Comparison of ENCODE assay signal across 8 cellular contexts in genomic region chr14:100236271-100236818, GRCh38. TPM values are rescaled to one million over a fixed set of nuclear protein-coding genes. Genes with fewer than 3 reads are reported as not detected.
A peak's percentile ranks its signal among the peaks of the same experiment; 100 is the strongest.
DNase-seq lines count a peak whose midpoint lies in the region; ATAC-seq and TF ChIP-seq lines count a peak whose summit lies in the region.
"Not testable (repeated sequence)": the region's sequence is repeated elsewhere in the genome, so short reads cannot be mapped to it uniquely, and the experiment has no call there.

No MANE protein-coding gene starts in this region.

- TF ChIP-seq RAD21 in neural cell (conservative IDR thresholded peaks at IDR 0.05) = not testable (repeated sequence)

- not testable (repeated sequence) for H3K27me3 ChIP-seq in CD8-positive, alpha-beta memory T cell (ENCODE audit: insufficient read depth, low read length, poor library complexity, severe bottlenecking); duodenal mucosa (ENCODE audit: control insufficient read depth in 1 of 2, insufficient read depth in 2 of 2, low read length in 2 of 2); left ventricle myocardium inferior (ENCODE audit: low read depth); neural cell (ENCODE audit: insufficient read depth, low read depth, low read length); thymus (ENCODE audit: control insufficient read depth, insufficient read depth)

- peaks cover 44% of the 10 kb centered on the region for H3K4me1 ChIP-seq in CD8-positive, alpha-beta memory T cell (ENCODE audit: insufficient read depth, low read length)
- H3K4me1 ChIP-seq in duodenal mucosa (ENCODE audit: control insufficient read depth in 1 of 2, insufficient read depth in 2 of 2, low read length in 2 of 2) (peaks cover 23 to 32% of the 10 kb centered on the region in 2 donors), left ventricle myocardium inferior (peaks cover 52% of the 10 kb centered on the region)
- not testable (repeated sequence) for H3K4me1 ChIP-seq in thymus (ENCODE audit: control insufficient read depth, insufficient read depth, low read length)

- H3K36me3 Mint-ChIP-seq in CD8-positive, alpha-beta memory T cell = peaks cover 0 to 31% (median 2%) of the 10 kb centered on the region in 3 donors
- H3K36me3 Mint-ChIP-seq in IgD-negative memory B cell, T-cell: not testable (repeated sequence)
- H3K36me3 Mint-ChIP-seq in activated T-helper 2 cell treated with anti-CD3 and anti-CD28 coated beads, Interferon-gamma antibody, Interleukin-2, Interleukin-4, amounts not matched to agents 10 μg/mL and 5 μg/mL and 100 μg/mL, durations not matched to agents 14 hours and 24 hours and 36 hours (ENCODE audit: low read depth) = peaks cover 48% of the 10 kb centered on the region

- POLR2A ChIA-PET in CD8-positive, alpha-beta memory T cell (lab: Charles Lee) = interaction anchor here (0.6 to 1.2 kb wide), 6 partner anchors 10 to 134 kb away, joined by 3 to 7 read pairs (median 3); no protein-coding TSS in a partner anchor
- POLR2A ChIA-PET in T-cell (lab: Charles Lee) = interaction anchor here (0.5 to 1.5 kb wide), 9 partner anchors 12 to 200 kb away, joined by 3 to 10 read pairs (median 5); no protein-coding TSS in a partner anchor

- peak overlapping the region; percentile 92 for H3K4me2 ChIP-seq in neural cell (ENCODE audit: low read length)

- H3K27me3 Mint-ChIP-seq in CD8-positive, alpha-beta memory T cell; IgD-negative memory B cell; T-cell; activated T-helper 2 cell treated with anti-CD3 and anti-CD28 coated beads, Interferon-gamma antibody, Interleukin-2, Interleukin-4, amounts not matched to agents 10 μg/mL and 5 μg/mL and 100 μg/mL, durations not matched to agents 14 hours and 24 hours and 36 hours (ENCODE audit: low read depth): not testable (repeated sequence)

- not testable (repeated sequence) for H3K27ac ChIP-seq in CD8-positive, alpha-beta memory T cell (ENCODE audit: low read depth, low read length); duodenal mucosa (ENCODE audit: low read depth, low read length); neural cell (ENCODE audit: low read length); thymus (ENCODE audit: low read depth)
- H3K27ac ChIP-seq in left ventricle myocardium inferior (replicated peaks) = peak overlapping the region; percentile 9

- CTCF ChIA-PET in CD8-positive, alpha-beta memory T cell (lab: Charles Lee) = interaction anchor here (0.7 to 4.5 kb wide), 7 partner anchors 9 to 43 kb away, joined by 3 to 37 read pairs (median 3); no protein-coding TSS in a partner anchor
- CTCF ChIA-PET in T-cell (lab: Charles Lee) = interaction anchor here in 1 of 2 donors (0.6 to 3.0 kb wide), 9 partner anchors 10 to 146 kb away, joined by 3 to 14 read pairs (median 4); no protein-coding TSS in a partner anchor

- DNase-seq in CD8-positive, alpha-beta memory T cell; T-cell; activated T-helper 2 cell treated with anti-CD3 and anti-CD28 coated beads, Interferon-gamma antibody, Interleukin-2, Interleukin-4, amounts not matched to agents 10 μg/mL and 5 μg/mL and 100 μg/mL, durations not matched to agents 14 hours and 24 hours and 36 hours (ENCODE audit: low spot score); left ventricle myocardium inferior: not testable (repeated sequence)

- not testable (repeated sequence) for H3K9me3 Mint-ChIP-seq in CD8-positive, alpha-beta memory T cell; IgD-negative memory B cell; T-cell; activated T-helper 2 cell treated with anti-CD3 and anti-CD28 coated beads, Interferon-gamma antibody, Interleukin-2, Interleukin-4, amounts not matched to agents 10 μg/mL and 5 μg/mL and 100 μg/mL, durations not matched to agents 14 hours and 24 hours and 36 hours

- not testable (repeated sequence) for ATAC-seq in T-cell (replicated peaks in 1 of 4)

- H3K4me3 ChIP-seq in CD8-positive, alpha-beta memory T cell (ENCODE audit: low read length) = not testable (repeated sequence)
- H3K4me3 ChIP-seq in duodenal mucosa (ENCODE audit: low read depth in 1 of 2, low read length in 2 of 2) (peak overlapping the region; percentile 85 to 90), left ventricle myocardium inferior (peak overlapping the region; percentile 100), neural cell (ENCODE audit: low read length) (peak overlapping the region; percentile 82), thymus (ENCODE audit: low read length) (peak overlapping the region; percentile 100)

- not testable (repeated sequence) for H3F3A ChIP-seq in neural cell (ENCODE audit: insufficient read depth, low read length, poor library complexity, severe bottlenecking)

- not testable (repeated sequence) for H3K9me2 ChIP-seq in neural cell (ENCODE audit: insufficient read depth, low read length)

- peaks cover 68% of the 10 kb centered on the region for H3K79me2 ChIP-seq in neural cell (replicated peaks; ENCODE audit: insufficient read depth, low read length)

- H3K4me3 Mint-ChIP-seq in CD8-positive, alpha-beta memory T cell = peak overlapping the region; percentile 88 to 96 (median 93)
- H3K4me3 Mint-ChIP-seq in IgD-negative memory B cell (peak overlapping the region; percentile 39 to 97 (median 93)), T-cell (peak overlapping the region; percentile 95 to 97 (median 96))
- H3K4me3 Mint-ChIP-seq in activated T-helper 2 cell treated with anti-CD3 and anti-CD28 coated beads, Interferon-gamma antibody, Interleukin-2, Interleukin-4, amounts not matched to agents 10 μg/mL and 5 μg/mL and 100 μg/mL, durations not matched to agents 14 hours and 24 hours and 36 hours (ENCODE audit: low read depth) = peak overlapping the region; percentile 99

- TF ChIP-seq EP300 in neural cell (conservative IDR thresholded peaks at IDR 0.05; ENCODE audit: poor library complexity, severe bottlenecking) = not testable (repeated sequence)

- peaks cover 39 to 55% (median 50%) of the 10 kb centered on the region in 3 donors for H3K4me1 Mint-ChIP-seq in CD8-positive, alpha-beta memory T cell
- H3K4me1 Mint-ChIP-seq in IgD-negative memory B cell = peaks cover 30 to 35% (median 32%) of the 10 kb centered on the region in 3 donors
- H3K4me1 Mint-ChIP-seq in T-cell = peaks cover 56 to 61% (median 58%) of the 10 kb centered on the region in 3 donors
- H3K4me1 Mint-ChIP-seq in activated T-helper 2 cell treated with anti-CD3 and anti-CD28 coated beads, Interferon-gamma antibody, Interleukin-2, Interleukin-4, amounts not matched to agents 10 μg/mL and 5 μg/mL and 100 μg/mL, durations not matched to agents 14 hours and 24 hours and 36 hours (ENCODE audit: low read depth) = peaks cover 44% of the 10 kb centered on the region

- not testable (repeated sequence) for H3K9me3 ChIP-seq in CD8-positive, alpha-beta memory T cell (ENCODE audit: low read length); duodenal mucosa (ENCODE audit: control insufficient read depth in 1 of 2, low read length in 2 of 2); left ventricle myocardium inferior (replicated peaks); neural cell (ENCODE audit: low read length); thymus (ENCODE audit: control insufficient read depth)

- not testable (repeated sequence) for H4K20me1 ChIP-seq in neural cell (ENCODE audit: insufficient read depth)

- not testable (repeated sequence) for H2AFZ ChIP-seq in neural cell (ENCODE audit: low read depth, low read length)

- intact Hi-C loops in activated T-helper 2 cell treated with anti-CD3 and anti-CD28 coated beads, Interferon-gamma antibody, Interleukin-2, Interleukin-4, amounts not matched to agents 10 μg/mL and 5 μg/mL and 100 μg/mL, durations not matched to agents 14 hours and 24 hours and 36 hours (cut with micrococcal nuclease); left ventricle myocardium inferior (cut with micrococcal nuclease): not testable (repeated sequence)

- TF ChIP-seq CTCF in left ventricle myocardium inferior (IDR thresholded peaks at IDR 0.05; ENCODE audit: borderline replicate concordance); neural cell (IDR thresholded peaks at IDR 0.05; ENCODE audit: poor library complexity, severe bottlenecking): not testable (repeated sequence)

- not testable (repeated sequence) for H3K36me3 ChIP-seq in CD8-positive, alpha-beta memory T cell (ENCODE audit: insufficient read depth, low read length); duodenal mucosa (ENCODE audit: control insufficient read depth in 1 of 2, insufficient read depth in 2 of 2, low read length in 2 of 2); left ventricle myocardium inferior; neural cell (ENCODE audit: insufficient read depth, low read length); thymus (ENCODE audit: control insufficient read depth, insufficient read depth)

- 93% methylated on average over 12 of the region's 12 CpGs for WGBS in thymus

- peak overlapping the region; percentile 66 to 99 (median 96) for H3K27ac Mint-ChIP-seq in CD8-positive, alpha-beta memory T cell
- H3K27ac Mint-ChIP-seq in IgD-negative memory B cell = peak overlapping the region; percentile 90 to 93 (median 91)
- peak overlapping the region; percentile 94 to 97 for H3K27ac Mint-ChIP-seq in T-cell
- peak overlapping the region; percentile 97 for H3K27ac Mint-ChIP-seq in activated T-helper 2 cell treated with anti-CD3 and anti-CD28 coated beads, Interferon-gamma antibody, Interleukin-2, Interleukin-4, amounts not matched to agents 10 μg/mL and 5 μg/mL and 100 μg/mL, durations not matched to agents 14 hours and 24 hours and 36 hours

- not testable (repeated sequence) for H3K9ac ChIP-seq in duodenal mucosa (ENCODE audit: low read depth in 1 of 2, low read length in 2 of 2)
- peak overlapping the region; percentile 89 for H3K9ac ChIP-seq in neural cell (ENCODE audit: low read length)

RNA-seq across cellular contexts. Expression of gene YY1, which starts 2.6 kb away (rescaled TPM):
- total RNA-seq in CD8-positive, alpha-beta memory T cell = 100 to 1,000 TPM; 109 to 116 TPM
- polyA plus RNA-seq in CD8-positive, alpha-beta memory T cell = 24.2 TPM
- polyA plus RNA-seq in IgD-negative memory B cell = 17.7 TPM
- 10 to 100 TPM; 67.5 to 86.5 (median 74.2) TPM for total RNA-seq in T-cell
- 105 TPM in 2 replicates for total RNA-seq in activated T-helper 2 cell treated with anti-CD3 and anti-CD28 coated beads, Interferon-gamma antibody, Interleukin-2, Interleukin-4, amounts not matched to agents 10 μg/mL and 5 μg/mL and 100 μg/mL, durations not matched to agents 14 hours and 24 hours and 36 hours
- total RNA-seq in left ventricle myocardium inferior = 44.7 TPM
- 50.4 and 52.8 TPM in 2 replicates for polyA plus RNA-seq in neural cell
- polyA minus RNA-seq in neural cell = 60.4 and 60.9 TPM in 2 replicates
- polyA plus RNA-seq in thymus = 72.3 TPM
